Comparison of ENCODE assay signal across 26 cellular contexts in genomic region chr12:130968611-130969010, GRCh38. TPM values are rescaled to one million over a fixed set of nuclear protein-coding genes. Genes with fewer than 3 reads are reported as not detected.
DNase-seq lines count a peak whose midpoint lies in the region; ATAC-seq and TF ChIP-seq lines count a peak whose summit lies in the region.
"Had no signal": no experiment of that assay in that cellular context is flagged by ENCODE, and none has a peak within 500 bp of the region (broad histone marks: within the 10 kb centered on the region; RNA-seq: fewer than 3 reads in every experiment).

No MANE protein-coding gene starts in this region.

- H3K9me3 ChIP-seq in left ventricle myocardium inferior (replicated peaks) (no peaks in the 10 kb centered on the region), right atrium auricular region (no peaks in the 10 kb centered on the region)
- H3K9me3 ChIP-seq: BE2C, SK-N-SH had no signal

- H3K4me3 ChIP-seq in left ventricle myocardium inferior, result no peak overlapping the region
- no peak overlapping the region for H3K4me3 ChIP-seq in right atrium auricular region
- H3K4me3 ChIP-seq: K562 had no signal

- DNase-seq in Right ventricle myocardium superior, result peak; percentile 38
- no peak for DNase-seq in left ventricle myocardium inferior
- peak; percentile 59 for DNase-seq in right atrium auricular region (ENCODE audit: low spot score)
- peak; percentile 45 for DNase-seq in sciatic nerve (ENCODE audit: low spot score)
- DNase-seq in NCI-H2171 treated with DMSO at 0.1 percent for 48 hours (lab: John Stamatoyannopoulos, UW), result no peak
- no peak for DNase-seq in putamen (ENCODE audit: low spot score)
- DNase-seq: 8988T; ACHN; BE2C; CD8-positive, alpha-beta memory T cell; DMS 273 treated with DMSO at 0.1 percent for 48 hours; DMS79; GF-D8; Kasumi-1; NCI-H1105 treated with DMSO at 0.1 percent for 48 hours; NCI-H146; NCI-H1930; NCI-H2107; NCI-H446; NCI-H524 treated with DMSO at 0.1 percent for 48 hours; NCI-H774; SK-N-SH had no signal

- peak; percentile 32 for ATAC-seq in Right ventricle myocardium superior (ENCODE audit: poor library complexity)
- no peak for ATAC-seq in sciatic nerve
- ATAC-seq in HG03442 (IDR thresholded peaks at IDR 0.05; ENCODE audit: unreplicated experiment), result no peak
- ATAC-seq: K562, Panc1 had no signal

- H3K36me3 ChIP-seq in left ventricle myocardium inferior (peaks cover 38% of the 10 kb centered on the region), right atrium auricular region (peaks cover 67% of the 10 kb centered on the region)
- H3K36me3 ChIP-seq: BE2C had no signal

- no peak overlapping the region for H3K27ac ChIP-seq in left ventricle myocardium inferior (replicated peaks)
- H3K27ac ChIP-seq in right atrium auricular region, result peak overlapping the region; percentile 62 to 63

- TF ChIP-seq CTCF in left ventricle myocardium inferior (IDR thresholded peaks at IDR 0.05; ENCODE audit: borderline replicate concordance) (no peak), right atrium auricular region (IDR thresholded peaks at IDR 0.05) (no peak)

- no peaks in the 10 kb centered on the region for H3K27me3 ChIP-seq in left ventricle myocardium inferior (ENCODE audit: low read depth)
- no peaks in the 10 kb centered on the region for H3K27me3 ChIP-seq in right atrium auricular region
- H3K27me3 ChIP-seq: BE2C had no signal

- peaks cover 23% of the 10 kb centered on the region for H3K4me1 ChIP-seq in left ventricle myocardium inferior
- peaks cover 0 to 36% of the 10 kb centered on the region in 2 donors for H3K4me1 ChIP-seq in right atrium auricular region

- intact Hi-C loops in Right ventricle myocardium superior (cut with DNase I) (no loop called here), left ventricle myocardium inferior (cut with micrococcal nuclease) (no loop called here), sciatic nerve (cut with DNase I) (no loop called here)

RNA-seq across cellular contexts. Expression of gene ADGRD1, which starts 14.9 kb away (rescaled TPM):
- total RNA-seq in Right ventricle myocardium superior, result 86.1 TPM
- total RNA-seq in left ventricle myocardium inferior, result 99.5 TPM
- 100 to 1,000 TPM; 120 to 168 TPM for total RNA-seq in right atrium auricular region
- 224 TPM for total RNA-seq in sciatic nerve
- total RNA-seq: M059J had no signal

Comparison
In these comparisons a context has a peak if more than half of its experiments do, and no peak if none do; other contexts are left out.
1. DNase-seq: peak in Right ventricle myocardium superior (single experiment), right atrium auricular region (single experiment) and sciatic nerve (single experiment); none in left ventricle myocardium inferior (single experiment), NCI-H2171 treated with DMSO at 0.1 percent for 48 hours (single experiment) and putamen (single experiment).